In genomic region chr1:11935040-11935378, GRCh38 we compare ENCODE assay signal across 8 cellular contexts. TPM values are rescaled to one million over a fixed set of nuclear protein-coding genes. Genes with fewer than 3 reads are reported as not detected.
DNase-seq lines count a peak whose midpoint lies in the region; ATAC-seq and TF ChIP-seq lines count a peak whose summit lies in the region.

No MANE protein-coding gene starts in this region.

- intact Hi-C loops in aorta (cut with DNase I): loop anchor here in 1 of 2 donors (5.0 kb wide), 1 partner anchor 47 kb away; the partner anchor contains the start of gene MFN2

- peak overlapping the region; percentile 81 for H3K4me3 Mint-ChIP-seq in stimulated activated naive CD8-positive, alpha-beta T cell treated with anti-CD3 and anti-CD28 coated beads, Interleukin-15, Interleukin-2, amounts not matched to agents 100 ng/mL and 50 ng/mL, for 24 hours
- peak overlapping the region; percentile 82 for H3K4me3 Mint-ChIP-seq in memory B cell

- H3K4me1 Mint-ChIP-seq in stimulated activated naive CD8-positive, alpha-beta T cell treated with anti-CD3 and anti-CD28 coated beads, Interleukin-15, Interleukin-2, amounts not matched to agents 100 ng/mL and 50 ng/mL, for 24 hours (ENCODE audit: low read depth): peaks cover 8% of the 10 kb centered on the region
- H3K4me1 Mint-ChIP-seq in memory B cell: no peaks in the 10 kb centered on the region

- TF ChIP-seq CTCF in astrocyte of the spinal cord (IDR thresholded peaks at IDR 0.05; ENCODE audit: low read depth, low read length): no peak

- peak overlapping the region; percentile 16 for H3K27ac Mint-ChIP-seq in stimulated activated naive CD8-positive, alpha-beta T cell treated with anti-CD3 and anti-CD28 coated beads, Interleukin-15, Interleukin-2, amounts not matched to agents 100 ng/mL and 50 ng/mL, for 24 hours
- no peak overlapping the region for H3K27ac Mint-ChIP-seq in memory B cell

- in situ Hi-C loops in astrocyte of the spinal cord (cut with HindIII; ENCODE audit: low sequenced_read_pairs): no loop called here

- H3K4me3 ChIP-seq in astrocyte of the spinal cord (ENCODE audit: low read depth, low read length) (peak overlapping the region; percentile 65), aorta (ENCODE audit: low read length in 2 of 2) (peak overlapping the region; percentile 46 to 65)

- H3K27me3 ChIP-seq in aorta (ENCODE audit: control insufficient read depth in 1 of 2, insufficient read depth in 2 of 2, low read length in 1 of 2): no peaks in the 10 kb centered on the region

- no peaks in the 10 kb centered on the region for H3K36me3 ChIP-seq in aorta (ENCODE audit: control insufficient read depth in 1 of 2, insufficient read depth in 2 of 2, low read length in 1 of 2)

- H3K4me1 ChIP-seq in aorta (ENCODE audit: control insufficient read depth in 1 of 2, insufficient read depth in 2 of 2, low read length in 2 of 2): peaks cover 0 to 1% of the 10 kb centered on the region in 2 donors

- peaks cover 10% of the 10 kb centered on the region for H3K36me3 Mint-ChIP-seq in stimulated activated naive CD8-positive, alpha-beta T cell treated with anti-CD3 and anti-CD28 coated beads, Interleukin-15, Interleukin-2, amounts not matched to agents 100 ng/mL and 50 ng/mL, for 24 hours (ENCODE audit: low read depth)
- no peaks in the 10 kb centered on the region for H3K36me3 Mint-ChIP-seq in memory B cell

- H3K27ac ChIP-seq in aorta (ENCODE audit: low read depth in 1 of 2, low read length in 2 of 2): peak overlapping the region in 1 of 2 donors; percentile 22

- ATAC-seq in stimulated activated naive CD8-positive, alpha-beta T cell treated with anti-CD3 and anti-CD28 coated beads, Interleukin-15, Interleukin-2, amounts not matched to agents 100 U/mL and 50 U/mL, for 24 hours: no peak
- no peak for ATAC-seq in memory B cell (ENCODE audit: low read depth)
- no peak for ATAC-seq in aorta (ENCODE audit: low FRiP score)
- ATAC-seq in activated CD4-positive, CD25-positive, alpha-beta regulatory T cell treated with anti-CD3 and anti-CD28 coated beads, Interleukin-2, amount 50 U/mL, for 24 hours: no peak
- ATAC-seq in HG03045 (IDR thresholded peaks at IDR 0.05; ENCODE audit: unreplicated experiment): no peak

- DNase-seq in stimulated activated naive CD8-positive, alpha-beta T cell treated with anti-CD3 and anti-CD28 coated beads, Interleukin-15, Interleukin-2, amounts not matched to agents 100 U/mL and 50 U/mL, for 24 hours: no peak
- DNase-seq in astrocyte of the spinal cord (ENCODE audit: low read depth, low spot score) (peak; percentile 11), memory B cell (ENCODE audit: low spot score in 2 of 2) (no peak), aorta (no peak), SHP77 (lab: John Stamatoyannopoulos, UW) (no peak)

- H3K27me3 Mint-ChIP-seq in stimulated activated naive CD8-positive, alpha-beta T cell treated with anti-CD3 and anti-CD28 coated beads, Interleukin-15, Interleukin-2, amounts not matched to agents 100 ng/mL and 50 ng/mL, for 24 hours: no peaks in the 10 kb centered on the region
- no peaks in the 10 kb centered on the region for H3K27me3 Mint-ChIP-seq in memory B cell

- WGBS in aorta, 2 donors: 3 to 4% methylated on average over 3 of the region's 3 CpGs

- no peaks in the 10 kb centered on the region for H3K9me3 Mint-ChIP-seq in stimulated activated naive CD8-positive, alpha-beta T cell treated with anti-CD3 and anti-CD28 coated beads, Interleukin-15, Interleukin-2, amounts not matched to agents 100 ng/mL and 50 ng/mL, for 24 hours
- no peaks in the 10 kb centered on the region for H3K9me3 Mint-ChIP-seq in memory B cell

- H3K9me3 ChIP-seq in aorta (ENCODE audit: control insufficient read depth, low read length): no peaks in the 10 kb centered on the region

RNA-seq across cellular contexts. Expression of gene PLOD1, which starts 0.5 kb away (rescaled TPM):
- 10 to 100 TPM; 80.2 to 95.9 TPM for total RNA-seq in aorta
- 10 to 100 TPM; 28.9 to 60.0 TPM for polyA plus RNA-seq in aorta

RNA-seq across cellular contexts. Expression of gene KIAA2013, which starts 8.8 kb away (rescaled TPM):
- total RNA-seq in aorta: 10 to 100 TPM; 31.7 to 37.1 TPM
- polyA plus RNA-seq in aorta: 10 to 100 TPM; 19.7 to 34.6 TPM

RNA-seq across cellular contexts. Expression of gene MFN2, which starts 45.2 kb away (rescaled TPM):
- 10 to 100 TPM; 57.1 TPM for total RNA-seq in aorta
- 10 to 100 TPM; 22.4 to 33.3 TPM for polyA plus RNA-seq in aorta
